ENCODE assay signal across 8 cellular contexts in the genomic region with DNA sequence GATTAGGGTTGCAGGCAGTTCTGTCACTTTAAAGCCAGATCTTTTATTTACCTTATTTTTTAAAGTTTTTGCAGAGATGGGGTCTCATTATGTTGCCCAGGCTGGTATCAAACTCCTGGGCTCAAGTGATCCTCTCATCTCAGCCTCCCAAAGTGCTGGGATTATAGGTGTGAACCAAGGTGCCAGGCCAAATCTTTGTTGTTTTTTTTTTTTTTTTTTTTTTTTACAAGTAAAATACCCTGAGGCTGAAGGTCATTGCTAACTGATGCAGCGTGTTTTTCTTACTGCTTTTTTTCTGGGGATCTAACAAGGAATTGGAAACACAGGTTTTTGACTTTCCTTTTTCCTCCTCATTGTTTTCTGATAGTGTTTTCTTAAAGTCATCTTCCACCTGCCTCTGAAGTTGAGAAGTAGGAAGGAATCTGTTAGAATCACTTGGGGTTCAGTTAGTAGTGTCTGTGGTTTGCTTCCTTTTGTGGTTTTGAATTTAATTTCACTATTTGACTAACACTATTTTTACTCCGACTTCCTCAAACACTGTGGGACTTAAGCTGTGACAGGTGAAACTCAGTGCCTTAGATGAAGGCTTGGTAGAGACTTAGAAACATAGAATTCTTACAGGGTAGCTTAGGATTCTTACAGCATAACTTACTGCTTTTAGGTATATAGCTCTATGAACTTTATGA. TPM values are rescaled to one million over a fixed set of nuclear protein-coding genes. Genes with fewer than 3 reads are reported as not detected.
DNase-seq lines count a peak whose midpoint lies in the region; ATAC-seq, FAIRE-seq and TF ChIP-seq lines count a peak whose summit lies in the region.

No MANE protein-coding gene starts in this region.

- H3K36me3 Mint-ChIP-seq in activated B cell treated with CpG ODN at 0.5 μM for 24 hours (ENCODE audit: low read depth): peaks cover 24% of the 10 kb centered on the region

- H3K27me3 ChIP-seq in small intestine (ENCODE audit: control insufficient read depth in 2 of 2, insufficient read depth in 2 of 2, low read length in 2 of 2): no peaks in the 10 kb centered on the region

- peak overlapping the region; percentile 73 for H3K4me3 Mint-ChIP-seq in activated B cell treated with CpG ODN at 0.5 μM for 24 hours

- no peaks in the 10 kb centered on the region for H3K9me3 Mint-ChIP-seq in activated B cell treated with CpG ODN at 0.5 μM for 24 hours

- 2 to 39% (median 16%) methylated on average over 2 of the region's 2 CpGs for WGBS in small intestine, 3 donors

- H3K4me3 ChIP-seq in small intestine (ENCODE audit: low read depth in 1 of 2, low read length in 2 of 2): no peak overlapping the region

- no peaks in the 10 kb centered on the region for H3K9me3 ChIP-seq in small intestine (ENCODE audit: control insufficient read depth, low read depth)

- H3K4me1 Mint-ChIP-seq in activated B cell treated with CpG ODN at 0.5 μM for 24 hours: peaks cover 74% of the 10 kb centered on the region

- peaks cover 2 to 4% of the 10 kb centered on the region in 2 donors for H3K36me3 ChIP-seq in small intestine (ENCODE audit: control insufficient read depth in 2 of 2, insufficient read depth in 2 of 2, low read length in 2 of 2)

- H3K4me1 ChIP-seq in small intestine (ENCODE audit: control insufficient read depth in 2 of 2, insufficient read depth in 1 of 2, low read depth in 1 of 2, low read length in 1 of 2): peaks cover 0 to 4% of the 10 kb centered on the region in 2 donors

- no peak overlapping the region for H3K27ac ChIP-seq in small intestine (ENCODE audit: low read depth in 1 of 2, low read length in 1 of 2)

- intact Hi-C loops in activated B cell treated with CpG ODN at 0.5 μM for 24 hours (cut with micrococcal nuclease) (loop anchor here (1.0 kb wide), 2 partner anchors 23 to 27 kb away; partner anchors contain the start of gene CLTC), posterior cingulate gyrus (cut with DNase I) (no loop called here)

- DNase-seq in CD1c-positive myeloid dendritic cell (ENCODE audit: extremely low spot score): peak; percentile 62
- DNase-seq in activated B cell treated with CpG ODN at 0.5 μM for 24 hours: no peak
- DNase-seq in small intestine: peak; percentile 36
- no peak for DNase-seq in occipital lobe (lab: John Stamatoyannopoulos, UW)
- DNase-seq in posterior cingulate gyrus: no peak
- DNase-seq in urothelium cell line (ENCODE audit: low spot score): no peak

- no peak for TF ChIP-seq CTCF in activated B cell treated with CpG ODN at 0.5 μM for 24 hours (IDR thresholded peaks at IDR 0.05)

- ATAC-seq in GM19395 (IDR thresholded peaks at IDR 0.05; ENCODE audit: unreplicated experiment) (peak; percentile 88), HG03354 (IDR thresholded peaks at IDR 0.05; ENCODE audit: poor library complexity, severe bottlenecking, unreplicated experiment) (peak; percentile 86), activated B cell treated with CpG ODN at 0.5 μM for 24 hours (ENCODE audit: low read depth) (peak; percentile 84)

- no peaks in the 10 kb centered on the region for H3K27me3 Mint-ChIP-seq in activated B cell treated with CpG ODN at 0.5 μM for 24 hours

- H3K27ac Mint-ChIP-seq in activated B cell treated with CpG ODN at 0.5 μM for 24 hours: peak overlapping the region; percentile 88

- CTCF ChIA-PET in activated B cell treated with CpG ODN at 0.5 μM for 24 hours (lab: Charles Lee): interaction anchor here (0.9 kb wide), 1 partner anchor 23 kb away, joined by 3 read pairs; the partner anchor contains the start of gene CLTC

- POLR2A ChIA-PET in activated B cell treated with CpG ODN at 0.5 μM for 24 hours (lab: Charles Lee): interaction anchor here (0.5 to 4.2 kb wide), 5 partner anchors 14 to 517 kb away, joined by 4 to 116 read pairs (median 5); partner anchors contain the start of gene CLTC

- no peak for FAIRE-seq in small intestine (lab: Jason Lieb, UNC)
- FAIRE-seq in urothelium cell line (lab: Jason Lieb, UNC): no peak

RNA-seq across cellular contexts. Expression of gene CLTC, which starts 22.2 kb away (rescaled TPM):
- total RNA-seq in activated B cell treated with CpG ODN at 0.5 μM for 24 hours: 148 and 189 TPM in 2 replicates
- 10 to 100 TPM; 60.4 to 91.6 (median 67.6) TPM for polyA plus RNA-seq in small intestine
- 306 TPM for total RNA-seq in occipital lobe

Comparison
In these comparisons a context has a peak if more than half of its experiments do, and no peak if none do; other contexts are left out.
1. DNase-seq: peak in CD1c-positive myeloid dendritic cell (single experiment) and small intestine (single experiment); none in activated B cell treated with CpG ODN at 0.5 μM for 24 hours (single experiment), occipital lobe (single experiment), posterior cingulate gyrus (0 of 10) and urothelium cell line (single experiment).
2. Peak in every context shown above with its lines, with median percentiles within 50 percentile points of each other: ATAC-seq.